ENCODE assay signal across 9 cellular contexts in the genomic region with DNA sequence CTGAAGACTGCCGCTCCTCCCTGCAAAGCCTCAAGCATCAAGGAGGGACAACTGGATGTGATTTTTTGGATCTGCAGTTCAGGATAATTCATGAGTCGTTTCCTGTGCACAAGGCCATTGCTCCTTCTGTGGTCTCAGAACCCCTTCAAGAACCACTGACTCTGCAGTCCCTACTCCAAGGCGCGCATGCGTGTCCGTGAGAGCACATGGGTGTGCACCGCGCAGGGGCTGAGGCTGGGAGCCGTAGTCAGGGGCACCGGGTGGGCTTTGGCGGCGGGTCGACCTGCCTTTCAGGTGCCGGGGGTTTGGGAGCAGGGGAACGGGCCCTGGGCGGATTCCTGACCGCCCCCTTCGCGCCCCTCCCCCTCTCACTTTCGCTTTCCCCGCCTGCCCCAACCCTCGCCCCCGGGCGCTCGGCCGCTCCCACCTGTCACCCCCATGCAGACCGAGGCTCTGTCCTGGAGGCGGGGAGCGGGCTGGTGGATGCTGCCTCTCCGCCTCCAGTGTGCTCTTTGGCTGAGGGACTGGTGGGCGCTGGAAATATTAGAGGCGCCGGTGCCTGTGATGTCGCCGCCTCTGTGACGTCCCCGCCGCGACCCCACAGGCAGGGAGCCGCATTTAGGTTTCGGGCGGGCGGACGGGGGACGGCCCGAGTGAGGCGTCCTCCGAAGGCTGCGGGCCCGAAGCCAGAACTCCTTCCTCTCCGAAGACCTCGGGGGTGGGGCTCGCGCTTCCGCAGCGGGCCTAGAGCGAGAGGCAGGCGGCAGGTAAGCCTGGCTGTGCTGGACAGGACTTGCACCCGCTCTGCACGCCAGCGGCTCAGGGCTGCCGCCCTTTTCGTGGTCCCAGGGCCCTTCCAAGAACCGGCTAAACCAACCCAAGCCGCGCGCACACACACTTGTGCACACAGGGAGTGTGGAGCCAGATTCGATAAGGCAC. TPM values are rescaled to one million over a fixed set of nuclear protein-coding genes. Genes with fewer than 3 reads are reported as not detected.
A peak's percentile ranks its signal among the peaks of the same experiment; 100 is the strongest.
DNase-seq lines count a peak whose midpoint lies in the region; ATAC-seq, FAIRE-seq and TF ChIP-seq lines count a peak whose summit lies in the region.
"Had no signal": no experiment of that assay in that cellular context is flagged by ENCODE, and none has a peak within 500 bp of the region (broad histone marks: within the 10 kb centered on the region; RNA-seq: fewer than 3 reads in every experiment).

A gene with protein sequence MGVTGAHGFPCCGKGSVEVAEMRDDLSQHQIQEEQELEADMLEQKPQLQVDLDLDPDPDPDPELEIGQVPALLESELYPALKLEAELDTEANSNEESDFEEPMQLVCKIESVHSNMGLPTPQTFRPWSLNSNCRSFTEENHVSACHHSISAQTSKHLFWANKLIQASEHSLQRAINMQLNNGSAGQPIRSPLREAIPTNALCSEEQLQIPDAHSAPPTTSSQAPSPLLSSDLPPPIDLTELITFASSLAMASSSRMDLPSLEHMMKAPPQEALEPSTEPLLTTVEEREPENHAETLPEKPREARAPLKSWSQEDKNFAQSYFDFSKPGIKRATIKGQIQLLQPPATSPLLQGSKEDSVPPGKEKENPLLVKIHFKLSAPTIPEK (minus strand): TSS at position 518 of the 939 bp plus-strand sequence. CDS start 78 bp downstream, at position 440.

- no peak for DNase-seq in A549 (ENCODE audit: low read depth in 1 of 2, low spot score in 1 of 2)
- peak; percentile 63 to 69 for DNase-seq in activated CD4-positive, alpha-beta T cell treated with anti-CD3 and anti-CD28 coated beads, Interleukin-2, amount 50 U/mL, for 48 hours
- DNase-seq in effector CD4-positive, alpha-beta T cell = peak; percentile 44
- peak; percentile 58 to 64 for DNase-seq in mesothelial cell of epicardium (ENCODE audit: low spot score in 2 of 2, unreplicated experiment in 2 of 2)
- DNase-seq in stimulated activated CD8-positive, alpha-beta memory T cell treated with anti-CD3 and anti-CD28 coated beads, Interleukin-2, amount 100 ng/mL, for 1 hour (ENCODE audit: low read depth in 2 of 2) = peak; percentile 22 to 46
- DNase-seq in RPMI8226 = no peak

- H3K4me3 Mint-ChIP-seq in mesothelial cell of epicardium = peak within 1 kb of the TSS; percentile 70

- CTCF ChIA-PET in A549 (lab: Yijun Ruan, JAX) (interaction anchor here (0.6 to 35.1 kb wide), 8 partner anchors 9 to 131 kb away, joined by 4 to 1378 read pairs (median 129); a partner anchor contains a TSS), HEK293 (lab: Yijun Ruan, JAX) (interaction anchor here (3.7 kb wide), 1 partner anchor 27 kb away, joined by 22 read pairs; no protein-coding TSS in a partner anchor)

- H3K4me2 ChIP-seq in A549 = no peak within 1 kb of the TSS

- no peak for TF ChIP-seq RAD21 in A549 (conservative IDR thresholded peaks at IDR 0.05 in 1 of 2, IDR thresholded peaks at IDR 0.05 in 1 of 2)

- H3K4me1 ChIP-seq in A549 = peaks cover 46% of the 10 kb centered on the region
- no peaks in the 10 kb centered on the region for H3K4me1 ChIP-seq in HEK293 (ENCODE audit: control insufficient read depth, insufficient read depth, low read length)

- H3K27me3 Mint-ChIP-seq in mesothelial cell of epicardium (ENCODE audit: low read depth) = peaks cover 2% of the 10 kb centered on the region

- H3K27ac ChIP-seq in A549 (peak within 1 kb of the TSS in 1 of 2 experiments; percentile 54; a peak in 3 of 6 replicates), HEK293 (ENCODE audit: extremely low read depth, low read depth, low read length) (no peak within 1 kb of the TSS)

- H3K4me1 Mint-ChIP-seq in mesothelial cell of epicardium = peaks cover 3% of the 10 kb centered on the region

- H3K9me3 Mint-ChIP-seq in mesothelial cell of epicardium = no peaks in the 10 kb centered on the region

- POLR2A ChIA-PET in A549 (lab: Yijun Ruan, JAX) = interaction anchor here (0.6 kb wide), 1 partner anchor 114 kb away, joined by 3 read pairs; no protein-coding TSS in a partner anchor
- POLR2A ChIA-PET in HEK293 (lab: Yijun Ruan, JAX) = interaction anchor here (0.9 kb wide), 1 partner anchor 9 kb away, joined by 5 read pairs; no protein-coding TSS in a partner anchor

- no peak for FAIRE-seq in A549 (lab: Jason Lieb, UNC)

- TF ChIP-seq CTCF in A549 (IDR thresholded peaks at IDR 0.05) = no peak
- TF ChIP-seq CTCF in HEK293 (tag by site-specific recombination; IDR thresholded peaks at IDR 0.05) = no peak
- TF ChIP-seq CTCF in mesothelial cell of epicardium (IDR thresholded peaks at IDR 0.05; ENCODE audit: unreplicated experiment) = no peak

- WGBS in A549 (ENCODE audit: missing lambda C conversion rate) = 94% methylated on average over 59 of the region's 68 CpGs

- TF ChIP-seq POLR2A in A549 (IDR thresholded peaks at IDR 0.05; ENCODE audit: low read length) = no peak

- H3K36me3 Mint-ChIP-seq in mesothelial cell of epicardium = peaks cover under 1% of the 10 kb centered on the region

- no peak within 1 kb of the TSS for H3K27ac Mint-ChIP-seq in mesothelial cell of epicardium

- no peak for ATAC-seq in A549
- no peak for ATAC-seq in HG02623 (IDR thresholded peaks at IDR 0.05; ENCODE audit: unreplicated experiment)

- no peaks in the 10 kb centered on the region for H3K9me3 ChIP-seq in A549
- H3K9me3 ChIP-seq in HEK293 (ENCODE audit: control insufficient read depth, insufficient read depth, low read depth, low read length) = no peaks in the 10 kb centered on the region

- H3K36me3 ChIP-seq in HEK293 (ENCODE audit: control insufficient read depth in 2 of 2, insufficient read depth in 1 of 2, low read length in 2 of 2) = peaks cover 0 to 43% of the 10 kb centered on the region in 2 experiments

- H3K4me3 ChIP-seq in A549 = no peak within 1 kb of the TSS
- no peak within 1 kb of the TSS for H3K4me3 ChIP-seq in HEK293 (ENCODE audit: low read depth, low read length)

- no peak for TF ChIP-seq EP300 in A549 (IDR thresholded peaks at IDR 0.05)

TF ChIP-seq in A549, 52 proteins besides CTCF, POLR2A, EP300 and RAD21:
- TF ChIP-seq, protein P1, sequence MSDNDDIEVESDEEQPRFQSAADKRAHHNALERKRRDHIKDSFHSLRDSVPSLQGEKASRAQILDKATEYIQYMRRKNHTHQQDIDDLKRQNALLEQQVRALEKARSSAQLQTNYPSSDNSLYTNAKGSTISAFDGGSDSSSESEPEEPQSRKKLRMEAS (IDR thresholded peaks at IDR 0.05) = no peak
- TF ChIP-seq ZC3H11A (IDR thresholded peaks at IDR 0.05) (no peak), ZNF302 (CRISPR knock-in tag; IDR thresholded peaks at IDR 0.05) (no peak), POLR2AphosphoS2 (conservative IDR thresholded peaks at IDR 0.05; ENCODE audit: low read length) (0 out of 2 replicates have a peak, but pooled peaks have one; percentile 65), RNF2 (IDR thresholded peaks at IDR 0.05; ENCODE audit: borderline replicate concordance, low read depth) (no peak), JUN (IDR thresholded peaks at IDR 0.05) (peak in 1 of 2 experiments; percentile 8; a peak in 1 of 5 replicates), CBX8 (IDR thresholded peaks at IDR 0.05) (no peak), CHD4 (IDR thresholded peaks at IDR 0.05; ENCODE audit: borderline replicate concordance) (no peak), SREBF2 (IDR thresholded peaks at IDR 0.05) (no peak), GATA3 (IDR thresholded peaks at IDR 0.05; ENCODE audit: borderline replicate concordance) (no peak)
- TF ChIP-seq, protein P2, sequence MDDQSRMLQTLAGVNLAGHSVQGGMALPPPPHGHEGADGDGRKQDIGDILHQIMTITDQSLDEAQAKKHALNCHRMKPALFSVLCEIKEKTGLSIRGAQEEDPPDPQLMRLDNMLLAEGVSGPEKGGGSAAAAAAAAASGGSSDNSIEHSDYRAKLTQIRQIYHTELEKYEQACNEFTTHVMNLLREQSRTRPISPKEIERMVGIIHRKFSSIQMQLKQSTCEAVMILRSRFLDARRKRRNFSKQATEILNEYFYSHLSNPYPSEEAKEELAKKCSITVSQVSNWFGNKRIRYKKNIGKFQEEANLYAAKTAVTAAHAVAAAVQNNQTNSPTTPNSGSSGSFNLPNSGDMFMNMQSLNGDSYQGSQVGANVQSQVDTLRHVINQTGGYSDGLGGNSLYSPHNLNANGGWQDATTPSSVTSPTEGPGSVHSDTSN (IDR thresholded peaks at IDR 0.05) = 0 out of 2 replicates have a peak, but pooled peaks have one; percentile 28

TF ChIP-seq in HEK293, 187 proteins besides CTCF, POLR2A, EP300 and RAD21:
- TF ChIP-seq EGR2 (tag by site-specific recombination; IDR thresholded peaks at IDR 0.05; ENCODE audit: low read depth) = peak; percentile 87
- peak; percentile 71 for TF ChIP-seq ZFHX2 (tag by site-specific recombination; conservative IDR thresholded peaks at IDR 0.05)
- TF ChIP-seq ZNF658 (tag by site-specific recombination; IDR thresholded peaks at IDR 0.05) = no peak

RNA-seq across cellular contexts. Expression of the gene that starts here (rescaled TPM):
- polyA plus RNA-seq in A549 (2011; rRNA removed) (0.05 and 0.08 TPM in 2 replicates), A549 (2017; fragmentation: RNase III; extraction: RNeasy Plus Mini Kit Qiagen cat#74134 plus additional on column Dnase treatment) (0.09 to 0.25 TPM (median 0.21 TPM) in 3 replicates)
- polyA plus RNA-seq in A549 (2012; cell fraction: cytosol; rRNA removed) = 0.09 and 0.16 TPM in 2 replicates
- polyA plus RNA-seq in A549 (2012; cell fraction: nucleus; rRNA removed) = 0.40 and 0.54 TPM in 2 replicates
- polyA minus RNA-seq in A549 (2011; rRNA and poly(A)+ RNA removed) = not detected in 2 replicates
- not detected in 3 replicates for total RNA-seq in mesothelial cell of epicardium
- total RNA-seq: pulmonary artery endothelial cell had no signal

Comparison
In these comparisons a context has a peak if more than half of its experiments do, and no peak if none do; other contexts are left out.
1. Peak in DNase-seq in mesothelial cell of epicardium; RNA of the gene not detected or under 1 TPM.
2. DNase-seq: peak in activated CD4-positive, alpha-beta T cell treated with anti-CD3 and anti-CD28 coated beads, Interleukin-2, amount 50 U/mL, for 48 hours (2 of 2), effector CD4-positive, alpha-beta T cell (single experiment) and stimulated activated CD8-positive, alpha-beta memory T cell treated with anti-CD3 and anti-CD28 coated beads, Interleukin-2, amount 100 ng/mL, for 1 hour (2 of 2); none in A549 (0 of 2) and RPMI8226 (single experiment).